ENCODE assay signal across 1 cellular context in genomic region chr4:1047106-1047975, GRCh38.
TF ChIP-seq lines count a peak whose summit lies in the region.

No MANE protein-coding gene starts in this region.

TF ChIP-seq in HepG2, 621 proteins besides CTCF, POLR2A, EP300 and RAD21:
- TF ChIP-seq ZNF333 (CRISPR knock-in tag; IDR thresholded peaks at IDR 0.05; ENCODE audit: borderline replicate concordance) (no peak), ZNF496 (CRISPR knock-in tag; IDR thresholded peaks at IDR 0.05; ENCODE audit: insufficient replicate concordance) (no peak), RFXAP (CRISPR knock-in tag; IDR thresholded peaks at IDR 0.05; ENCODE audit: borderline replicate concordance) (no peak), AGO2 (optimal IDR thresholded peaks at IDR 0.05; ENCODE audit: low read depth, low read length) (no peak), HES4 (CRISPR knock-in tag; IDR thresholded peaks at IDR 0.05; ENCODE audit: borderline replicate concordance) (no peak), FOXA1 (IDR thresholded peaks at IDR 0.05) (no peak), FOXA1 (CRISPR knock-in tag; IDR thresholded peaks at IDR 0.05) (0 out of 2 replicates have a peak, but pooled peaks have one; percentile 22), ZNF17 (CRISPR knock-in tag; IDR thresholded peaks at IDR 0.05) (no peak), CREB3 (CRISPR knock-in tag; IDR thresholded peaks at IDR 0.05) (no peak), NFE2 (CRISPR knock-in tag; IDR thresholded peaks at IDR 0.05) (no peak), MED8 (CRISPR knock-in tag; IDR thresholded peaks at IDR 0.05; ENCODE audit: insufficient replicate concordance) (no peak), ZNF687 (CRISPR knock-in tag; IDR thresholded peaks at IDR 0.05) (peak; percentile 10; the same call in 1 of the 2 replicates), ZFP36 (IDR thresholded peaks at IDR 0.05; ENCODE audit: borderline replicate concordance, low read depth, low read length, partially characterized antibody) (peak; percentile 19)
